ENCODE assay signal across 13 cellular contexts in the genomic region with DNA sequence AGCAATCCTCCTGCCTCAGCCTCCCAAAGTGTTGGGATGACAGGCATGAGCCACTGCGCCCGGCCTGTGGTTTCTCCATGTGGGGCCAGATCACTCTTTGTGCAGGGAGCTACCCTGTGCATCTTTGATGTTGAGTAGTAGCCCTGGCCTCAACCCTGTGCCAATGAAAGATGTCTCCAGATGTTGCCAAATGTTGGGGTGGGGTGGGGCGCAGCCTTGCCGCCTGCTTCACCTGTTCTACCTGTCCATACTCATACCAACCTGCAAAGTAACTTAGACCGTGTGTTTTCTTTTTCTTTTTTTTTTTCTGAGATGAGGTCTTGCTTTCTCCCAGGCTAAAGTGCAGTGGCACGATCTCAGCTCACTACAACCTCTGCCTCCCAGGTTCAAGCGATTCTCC. TPM values are rescaled to one million over a fixed set of nuclear protein-coding genes. Genes with fewer than 3 reads are reported as not detected.
A peak's percentile ranks its signal among the peaks of the same experiment; 100 is the strongest.
DNase-seq lines count a peak whose midpoint lies in the region; ATAC-seq and TF ChIP-seq lines count a peak whose summit lies in the region.
"Had no signal": no experiment of that assay in that cellular context is flagged by ENCODE, and none has a peak within 500 bp of the region (broad histone marks: within the 10 kb centered on the region; RNA-seq: fewer than 3 reads in every experiment).

No MANE protein-coding gene starts in this region.

- ATAC-seq in activated T-cell treated with anti-CD3 and anti-CD28 coated beads, Interleukin-2, amount 50 U/mL, for 4 hours, result no peak
- ATAC-seq in activated CD8-positive, alpha-beta T cell treated with anti-CD3 and anti-CD28 coated beads for 36 hours, result no peak
- ATAC-seq: sciatic nerve had no signal

- H3K27ac Mint-ChIP-seq in activated CD8-positive, alpha-beta T cell treated with anti-CD3 and anti-CD28 coated beads for 36 hours, result peak overlapping the region; percentile 85
- H3K27ac Mint-ChIP-seq in immature natural killer cell, result peak overlapping the region; percentile 46 to 96 (median 87)

- no peak for TF ChIP-seq CTCF in activated CD8-positive, alpha-beta T cell treated with anti-CD3 and anti-CD28 coated beads for 36 hours (IDR thresholded peaks at IDR 0.05)
- no peak for TF ChIP-seq CTCF in tibial artery (IDR thresholded peaks at IDR 0.05)

- DNase-seq in activated T-cell treated with anti-CD3 and anti-CD28 coated beads, Interleukin-2, amount 50 U/mL, for 4 hours, result no peak
- DNase-seq in activated T-cell treated with anti-CD3 and anti-CD28 coated beads, Interleukin-2, amount 50 U/mL, for 1 hour, result no peak
- DNase-seq in activated CD8-positive, alpha-beta T cell treated with anti-CD3 and anti-CD28 coated beads for 36 hours, result no peak
- DNase-seq in immature natural killer cell, result no peak
- DNase-seq in tibial artery, result no peak
- DNase-seq in occipital lobe (lab: John Stamatoyannopoulos, UW), result no peak
- DNase-seq in NK-92 (lab: John Stamatoyannopoulos, UW; ENCODE audit: unreplicated experiment), result no peak
- no peak for DNase-seq in NOMO-1 (lab: John Stamatoyannopoulos, UW; ENCODE audit: unreplicated experiment in 2 of 2)
- DNase-seq: DMS 273 treated with DMSO at 0.1 percent for 48 hours; MM.1S; stimulated activated CD4-positive, alpha-beta T cell treated with anti-CD3 and anti-CD28 coated beads, Interleukin-4, amount 100 ng/mL, for 4 hours had no signal

- no peaks in the 10 kb centered on the region for H3K27me3 Mint-ChIP-seq in activated T-cell treated with anti-CD3 and anti-CD28 coated beads, Interleukin-2, amount 50 U/mL, for 4 hours (ENCODE audit: low read depth)
- H3K27me3 Mint-ChIP-seq in activated CD8-positive, alpha-beta T cell treated with anti-CD3 and anti-CD28 coated beads for 36 hours, result no peaks in the 10 kb centered on the region
- H3K27me3 Mint-ChIP-seq in immature natural killer cell (ENCODE audit: low read depth in 3 of 3), result peaks cover 0 to 4% (median 3%) of the 10 kb centered on the region in 3 donors

- no peaks in the 10 kb centered on the region for H3K9me3 ChIP-seq in tibial artery

- CTCF ChIA-PET in activated CD8-positive, alpha-beta T cell treated with anti-CD3 and anti-CD28 coated beads for 36 hours (lab: Charles Lee), result interaction anchor here (1.5 to 5.4 kb wide), 2 partner anchors 23 to 65 kb away, joined by 4 to 36 read pairs; no protein-coding TSS in a partner anchor

- H3K27me3 ChIP-seq in tibial artery, result no peaks in the 10 kb centered on the region

- POLR2A ChIA-PET in activated CD8-positive, alpha-beta T cell treated with anti-CD3 and anti-CD28 coated beads for 36 hours (lab: Charles Lee), result interaction anchor here (1.1 to 11.9 kb wide), 3 partner anchors 10 to 17 kb away, joined by 4 to 226 read pairs (median 6); a partner anchor contains a TSS

- no peaks in the 10 kb centered on the region for H3K9me3 Mint-ChIP-seq in activated T-cell treated with anti-CD3 and anti-CD28 coated beads, Interleukin-2, amount 50 U/mL, for 4 hours
- H3K9me3 Mint-ChIP-seq in activated CD8-positive, alpha-beta T cell treated with anti-CD3 and anti-CD28 coated beads for 36 hours, result no peaks in the 10 kb centered on the region
- H3K9me3 Mint-ChIP-seq in immature natural killer cell, result no peaks in the 10 kb centered on the region

- peak overlapping the region; percentile 78 to 79 for H3K27ac ChIP-seq in tibial artery
- H3K27ac ChIP-seq: VCaP had no signal

- H3K4me1 Mint-ChIP-seq in activated T-cell treated with anti-CD3 and anti-CD28 coated beads, Interleukin-2, amount 50 U/mL, for 4 hours (ENCODE audit: low read depth), result peaks cover 73% of the 10 kb centered on the region
- H3K4me1 Mint-ChIP-seq in activated CD8-positive, alpha-beta T cell treated with anti-CD3 and anti-CD28 coated beads for 36 hours (ENCODE audit: low read depth), result peaks cover 60% of the 10 kb centered on the region
- peaks cover 69 to 77% of the 10 kb centered on the region in 2 donors for H3K4me1 Mint-ChIP-seq in immature natural killer cell

- intact Hi-C loops in activated CD8-positive, alpha-beta T cell treated with anti-CD3 and anti-CD28 coated beads for 36 hours (cut with micrococcal nuclease), result no loop called here
- intact Hi-C loops in tibial artery (cut with DNase I; ENCODE audit: low total_unique reads), result no loop called here

- H3K4me3 Mint-ChIP-seq in activated T-cell treated with anti-CD3 and anti-CD28 coated beads, Interleukin-2, amount 50 U/mL, for 4 hours, result peak overlapping the region; percentile 38
- H3K4me3 Mint-ChIP-seq in activated CD8-positive, alpha-beta T cell treated with anti-CD3 and anti-CD28 coated beads for 36 hours, result peak overlapping the region; percentile 9
- H3K4me3 Mint-ChIP-seq in immature natural killer cell, result peak overlapping the region; percentile 30 to 74 (median 38)

- no peaks in the 10 kb centered on the region for H3K36me3 ChIP-seq in tibial artery

- no peak overlapping the region for H3K4me3 ChIP-seq in tibial artery

- H3K36me3 Mint-ChIP-seq in activated T-cell treated with anti-CD3 and anti-CD28 coated beads, Interleukin-2, amount 50 U/mL, for 4 hours (ENCODE audit: insufficient read depth), result peaks cover 2% of the 10 kb centered on the region
- H3K36me3 Mint-ChIP-seq in activated CD8-positive, alpha-beta T cell treated with anti-CD3 and anti-CD28 coated beads for 36 hours (ENCODE audit: low read depth), result peaks cover 2% of the 10 kb centered on the region
- no peaks in the 10 kb centered on the region for H3K36me3 Mint-ChIP-seq in immature natural killer cell

- peaks cover 0 to 53% (median 44%) of the 10 kb centered on the region in 4 donors for H3K4me1 ChIP-seq in tibial artery

RNA-seq across cellular contexts. Expression of a gene that starts 20.9 kb away (rescaled TPM):
- total RNA-seq in activated T-cell treated with anti-CD3 and anti-CD28 coated beads, Interleukin-2, amount 50 U/mL, for 4 hours, result 100 to 1,000 TPM in 2 of 3 donors, 10 to 100 TPM in 1; 99.4 to 113 (median 110) TPM
- 100 to 1,000 TPM; 120 to 122 TPM for total RNA-seq in activated CD8-positive, alpha-beta T cell treated with anti-CD3 and anti-CD28 coated beads for 36 hours
- polyA plus RNA-seq in immature natural killer cell, result 100 to 1,000 TPM; 395 to 487 (median 487) TPM
- total RNA-seq in occipital lobe, result 9.4 TPM

RNA-seq across cellular contexts. Expression of a gene that starts 21.0 kb away (rescaled TPM):
- 10 to 100 TPM; 64.5 to 66.0 (median 65.4) TPM for total RNA-seq in activated T-cell treated with anti-CD3 and anti-CD28 coated beads, Interleukin-2, amount 50 U/mL, for 4 hours
- total RNA-seq in activated CD8-positive, alpha-beta T cell treated with anti-CD3 and anti-CD28 coated beads for 36 hours, result 10 to 100 TPM; 66.8 to 72.4 TPM
- 10 to 100 TPM; 56.8 to 92.5 (median 66.0) TPM for polyA plus RNA-seq in immature natural killer cell
- 20.3 TPM for total RNA-seq in occipital lobe

RNA-seq across cellular contexts. Expression of a gene that starts 53.1 kb away (rescaled TPM):
- 100 to 1,000 TPM; 127 to 137 (median 134) TPM for total RNA-seq in activated T-cell treated with anti-CD3 and anti-CD28 coated beads, Interleukin-2, amount 50 U/mL, for 4 hours
- total RNA-seq in activated CD8-positive, alpha-beta T cell treated with anti-CD3 and anti-CD28 coated beads for 36 hours, result 10 to 100 TPM; 73.8 to 87.5 TPM
- polyA plus RNA-seq in immature natural killer cell, result 1 to 10 TPM in 2 of 3 donors, not detected in 1; 1.2 to 2.8 TPM
- 13.1 TPM for total RNA-seq in occipital lobe

RNA-seq across cellular contexts. Expression of a gene that starts 54.6 kb away (rescaled TPM):
- total RNA-seq in activated T-cell treated with anti-CD3 and anti-CD28 coated beads, Interleukin-2, amount 50 U/mL, for 4 hours, result 100 to 1,000 TPM; 240 to 248 (median 246) TPM
- 10 to 100 TPM; 85.0 to 95.7 TPM for total RNA-seq in activated CD8-positive, alpha-beta T cell treated with anti-CD3 and anti-CD28 coated beads for 36 hours
- 10 to 100 TPM; 13.2 to 16.5 (median 16.3) TPM for polyA plus RNA-seq in immature natural killer cell
- total RNA-seq in occipital lobe, result 27.1 TPM
